ENCODE assay signal across 24 cellular contexts in the genomic region with DNA sequence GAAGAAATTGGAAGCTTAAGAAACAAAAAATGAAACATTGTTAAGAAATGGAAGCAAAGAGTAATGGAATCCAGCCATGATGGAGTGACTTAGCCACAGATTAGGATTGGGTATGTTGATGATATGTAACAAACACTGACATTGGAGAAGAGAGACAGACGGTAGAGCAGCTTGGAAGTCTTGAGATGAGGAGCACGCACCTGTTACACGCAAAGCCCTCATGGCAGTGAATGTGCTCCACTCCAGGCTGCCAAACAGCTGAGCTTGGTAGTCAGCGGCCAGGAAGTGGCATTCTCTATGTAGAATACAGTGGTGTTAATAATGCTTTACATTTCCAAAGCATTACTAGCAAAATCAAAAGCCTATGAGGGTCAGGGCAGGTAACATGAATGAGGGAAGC. TPM values are rescaled to one million over a fixed set of nuclear protein-coding genes. Genes with fewer than 3 reads are reported as not detected.
"Had no signal": no experiment of that assay in that cellular context is flagged by ENCODE, and none has a peak within 500 bp of the region (broad histone marks: within the 10 kb centered on the region; RNA-seq: fewer than 3 reads in every experiment).

No MANE protein-coding gene starts in this region.

- H3K27me3 ChIP-seq: ovary, right lobe of liver, testis, transverse colon had no signal

- H3K9me3 ChIP-seq: ovary, right lobe of liver, testis, transverse colon had no signal

- H3K4me1 ChIP-seq: right lobe of liver, testis had no signal

- DNase-seq: activated CD4-positive, alpha-beta memory T cell treated with anti-CD3 and anti-CD28 coated beads for 36 hours; activated gamma-delta T cell treated with Interleukin-2 at 50 U/mL for 16 hours; activated naive CD4-positive, alpha-beta T cell treated with anti-CD3 and anti-CD28 coated beads, Interleukin-2, amount 50 U/mL, for 16 hours; activated T-cell treated with anti-CD3 and anti-CD28 coated beads, Interleukin-2, amount 50 U/mL, for 4 hours; amniotic stem cell; caudate nucleus; foreskin fibroblast; head of caudate nucleus; hippocampal formation; left colon; mammary epithelial cell; naive thymus-derived CD4-positive, alpha-beta T cell; ovary; right lobe of liver; stimulated activated CD4-positive, alpha-beta T cell treated with anti-CD3 and anti-CD28 coated beads, Interleukin-12 subunit alpha, Interleukin-12 subunit beta, amount 100 ng/mL, for 4 hours; stimulated activated CD4-positive, alpha-beta T cell treated with anti-CD3 and anti-CD28 coated beads, Interleukin-4, amount 100 ng/mL, for 1 hour; stimulated activated naive CD8-positive, alpha-beta T cell treated with anti-CD3 and anti-CD28 coated beads, Interleukin-15, Interleukin-2, amounts not matched to agents 100 U/mL and 50 U/mL, for 24 hours; testis; transverse colon had no signal

- ATAC-seq: activated CD4-positive, CD25-positive, alpha-beta regulatory T cell treated with anti-CD3 and anti-CD28 coated beads, Interleukin-2, amount 50 U/mL, for 24 hours; activated T-cell treated with anti-CD3 and anti-CD28 coated beads, Interleukin-2, amount 50 U/mL, for 4 hours; activated T-helper 17 cell treated with anti-CD3 and anti-CD28 coated beads, Interleukin-2, amount 50 U/mL, for 72 hours; esophagus mucosa; naive thymus-derived CD4-positive, alpha-beta T cell; right lobe of liver; stimulated activated naive CD8-positive, alpha-beta T cell treated with anti-CD3 and anti-CD28 coated beads, Interleukin-15, Interleukin-2, amounts not matched to agents 100 U/mL and 50 U/mL, for 24 hours had no signal

- H3K36me3 ChIP-seq: ovary, right lobe of liver, transverse colon had no signal

- H3K27ac ChIP-seq: ovary, right lobe of liver, skin epidermis, testis, transverse colon had no signal

- H3K4me3 ChIP-seq: ovary, right lobe of liver, skin epidermis, testis, transverse colon had no signal

RNA-seq across cellular contexts. Expression of gene GPRIN3, which starts 57.0 kb away (rescaled TPM):
- polyA plus RNA-seq: keratinocyte, mammary epithelial cell had no signal
